In genomic region chr1:110671323-110671722, GRCh38 we compare ENCODE assay signal across 12 cellular contexts. TPM values are rescaled to one million over a fixed set of nuclear protein-coding genes. Genes with fewer than 3 reads are reported as not detected.
DNase-seq lines count a peak whose midpoint lies in the region; ATAC-seq and TF ChIP-seq lines count a peak whose summit lies in the region.
"Had no signal": no experiment of that assay in that cellular context is flagged by ENCODE, and none has a peak within 500 bp of the region (broad histone marks: within the 10 kb centered on the region; RNA-seq: fewer than 3 reads in every experiment).

No MANE protein-coding gene starts in this region.

- H3K36me3 ChIP-seq in BLaER1 treated with 17β-estradiol and CSF1 and Interleukin-3, amounts not matched to agents 10 nM and 100 nM: no peaks in the 10 kb centered on the region

- H3K36me3 Mint-ChIP-seq in T-helper 17 cell (ENCODE audit: low read depth): peaks cover 11% of the 10 kb centered on the region
- peaks cover 5% of the 10 kb centered on the region for H3K36me3 Mint-ChIP-seq in glutamatergic neuron (ENCODE audit: unreplicated experiment)

- H3K27me3 Mint-ChIP-seq in T-helper 17 cell: no peaks in the 10 kb centered on the region
- H3K27me3 Mint-ChIP-seq in glutamatergic neuron (ENCODE audit: unreplicated experiment): peaks cover 22% of the 10 kb centered on the region

- intact Hi-C loops in posterior vena cava (cut with DNase I): no loop called here

- TF ChIP-seq CTCF in glutamatergic neuron (IDR thresholded peaks at IDR 0.05; ENCODE audit: partially characterized antibody, unreplicated experiment): no peak

- H4K20me1 ChIP-seq in BLaER1 treated with 17β-estradiol and CSF1 and Interleukin-3, amounts not matched to agents 10 nM and 100 nM: peaks cover 0 to 20% (median 5%) of the 10 kb centered on the region in 11 experiments; a peak in 9 of 22 replicates

- H3K4me3 ChIP-seq in BLaER1 treated with 17β-estradiol and CSF1 and Interleukin-3, amounts not matched to agents 10 nM and 100 nM: peak overlapping the region in 2 of 10 experiments; percentile 67 to 72; a peak in 2 of 20 replicates

- in situ Hi-C loops in G401 (cut with HindIII; ENCODE audit: low sequenced_read_pairs) (no loop called here), KBM-7 (cut with MboI; ENCODE audit: low pct_unique_long_range_greater_than_20kb, low sequenced_read_pairs) (no loop called here)

- H3K4me1 Mint-ChIP-seq in T-helper 17 cell (peaks cover 41% of the 10 kb centered on the region), glutamatergic neuron (ENCODE audit: low read depth, unreplicated experiment) (peaks cover 14% of the 10 kb centered on the region)
- H3K4me1 Mint-ChIP-seq: endodermal cell had no signal

- H3K9me3 ChIP-seq in BLaER1 treated with 17β-estradiol and CSF1 and Interleukin-3, amounts not matched to agents 10 nM and 100 nM (replicated peaks in 1 of 11): no peaks in the 10 kb centered on the region
- no peaks in the 10 kb centered on the region for H3K9me3 ChIP-seq in T-helper 17 cell (ENCODE audit: control insufficient read depth, low read length, poor library complexity, severe bottlenecking)

- H3K4me3 Mint-ChIP-seq in T-helper 17 cell: peak overlapping the region; percentile 100
- peak overlapping the region; percentile 48 for H3K4me3 Mint-ChIP-seq in glutamatergic neuron (ENCODE audit: unreplicated experiment)
- H3K4me3 Mint-ChIP-seq: endodermal cell had no signal

- peaks cover 12% of the 10 kb centered on the region for H3K9me3 Mint-ChIP-seq in glutamatergic neuron (ENCODE audit: unreplicated experiment)

- peak overlapping the region in 2 of 11 experiments; percentile 41 to 58; a peak in 3 of 22 replicates for H3K27ac ChIP-seq in BLaER1 treated with 17β-estradiol and CSF1 and Interleukin-3, amounts not matched to agents 10 nM and 100 nM

- H3K4me1 ChIP-seq in BLaER1 treated with 17β-estradiol and CSF1 and Interleukin-3, amounts not matched to agents 10 nM and 100 nM: peaks cover 45 to 61% (median 53%) of the 10 kb centered on the region in 10 experiments

- DNase-seq in G401 (ENCODE audit: low spot score) (peak; percentile 47), T-helper 17 cell (no peak), glutamatergic neuron (no peak), posterior vena cava (ENCODE audit: low spot score) (no peak), NCI-H446 treated with DMSO at 0.1 percent for 48 hours (lab: John Stamatoyannopoulos, UW) (no peak), KBM-7 (no peak)
- no peak for DNase-seq in stimulated activated CD4-positive, alpha-beta T cell treated with anti-CD3 and anti-CD28 coated beads, Interleukin-2, amount 100 ng/mL, for 24 hours
- DNase-seq: Calu3, SHP77 had no signal

- peaks cover 68 to 77% (median 70%) of the 10 kb centered on the region in 11 experiments for H3K27me3 ChIP-seq in BLaER1 treated with 17β-estradiol and CSF1 and Interleukin-3, amounts not matched to agents 10 nM and 100 nM

- no peak for ATAC-seq in T-helper 17 cell

- H3K9ac ChIP-seq in BLaER1 treated with 17β-estradiol and CSF1 and Interleukin-3, amounts not matched to agents 10 nM and 100 nM: no peak overlapping the region

- H3K4me2 ChIP-seq in BLaER1 treated with 17β-estradiol and CSF1 and Interleukin-3, amounts not matched to agents 10 nM and 100 nM: peak overlapping the region in 10 of 11 experiments; percentile 94 to 100 (median 97); a peak in 16 of 22 replicates

- no peak overlapping the region for H3K27ac Mint-ChIP-seq in T-helper 17 cell
- H3K27ac Mint-ChIP-seq in glutamatergic neuron (ENCODE audit: unreplicated experiment): peak overlapping the region; percentile 24
- H3K27ac Mint-ChIP-seq: endodermal cell had no signal

RNA-seq across cellular contexts. Expression of gene KCNA3, which starts 3.4 kb away (rescaled TPM):
- total RNA-seq in G401 (2014; rRNA removed; shearing (Covaris generic)): not detected in 2 replicates
- total RNA-seq in T-helper 17 cell (100 to 1,000 TPM; 114 to 115 TPM), glutamatergic neuron (ENCODE audit: unreplicated experiment) (2.7 TPM), posterior vena cava (under 1 TPM; 0.60 to 0.71 TPM)
- total RNA-seq: Calu3, osteocyte had no signal

Comparison
In these comparisons a context has a peak if more than half of its experiments do, and no peak if none do; other contexts are left out.
1. RNA of gene KCNA3, which starts 3.4 kb away (total RNA-seq): 114 to 115 TPM in T-helper 17 cell; 2.7 TPM in glutamatergic neuron (single experiment), 0.60 to 0.71 TPM in posterior vena cava and not detected in G401; every median in the first group is over 10 times any median in the second.